2 cellular contexts compared by ENCODE assay signal in genomic region chr3:27483117-27484001, GRCh38.
TF ChIP-seq lines count a peak whose summit lies in the region.

No MANE protein-coding gene starts in this region.

TF ChIP-seq in HEK293, 187 proteins besides CTCF, POLR2A, EP300 and RAD21 (continued from another document):
- no peak for TF ChIP-seq TSHZ1 (tag by site-specific recombination; IDR thresholded peaks at IDR 0.05; ENCODE audit: borderline replicate concordance)
- TF ChIP-seq ZNF266 (tag by site-specific recombination; IDR thresholded peaks at IDR 0.05; ENCODE audit: low read depth), result no peak
- TF ChIP-seq ZNF514 (tag by site-specific recombination; IDR thresholded peaks at IDR 0.05), result no peak
- TF ChIP-seq GLIS2 (tag by site-specific recombination; IDR thresholded peaks at IDR 0.05), result no peak
- TF ChIP-seq, protein P1, sequence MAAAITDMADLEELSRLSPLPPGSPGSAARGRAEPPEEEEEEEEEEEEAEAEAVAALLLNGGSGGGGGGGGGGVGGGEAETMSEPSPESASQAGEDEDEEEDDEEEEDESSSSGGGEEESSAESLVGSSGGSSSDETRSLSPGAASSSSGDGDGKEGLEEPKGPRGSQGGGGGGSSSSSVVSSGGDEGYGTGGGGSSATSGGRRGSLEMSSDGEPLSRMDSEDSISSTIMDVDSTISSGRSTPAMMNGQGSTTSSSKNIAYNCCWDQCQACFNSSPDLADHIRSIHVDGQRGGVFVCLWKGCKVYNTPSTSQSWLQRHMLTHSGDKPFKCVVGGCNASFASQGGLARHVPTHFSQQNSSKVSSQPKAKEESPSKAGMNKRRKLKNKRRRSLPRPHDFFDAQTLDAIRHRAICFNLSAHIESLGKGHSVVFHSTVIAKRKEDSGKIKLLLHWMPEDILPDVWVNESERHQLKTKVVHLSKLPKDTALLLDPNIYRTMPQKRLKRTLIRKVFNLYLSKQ (tag by site-specific recombination; IDR thresholded peaks at IDR 0.05; ENCODE audit: borderline replicate concordance), result no peak
- peak; percentile 29; the same call in 1 of the 2 replicates for TF ChIP-seq ZNF777 (tag by site-specific recombination; IDR thresholded peaks at IDR 0.05; ENCODE audit: borderline replicate concordance)
TF ChIP-seq in HEK293: peak in this region for 16.

TF ChIP-seq in HepG2, 621 proteins besides CTCF, POLR2A, EP300 and RAD21 (continued from another document and continues in another):
- TF ChIP-seq, protein P2, sequence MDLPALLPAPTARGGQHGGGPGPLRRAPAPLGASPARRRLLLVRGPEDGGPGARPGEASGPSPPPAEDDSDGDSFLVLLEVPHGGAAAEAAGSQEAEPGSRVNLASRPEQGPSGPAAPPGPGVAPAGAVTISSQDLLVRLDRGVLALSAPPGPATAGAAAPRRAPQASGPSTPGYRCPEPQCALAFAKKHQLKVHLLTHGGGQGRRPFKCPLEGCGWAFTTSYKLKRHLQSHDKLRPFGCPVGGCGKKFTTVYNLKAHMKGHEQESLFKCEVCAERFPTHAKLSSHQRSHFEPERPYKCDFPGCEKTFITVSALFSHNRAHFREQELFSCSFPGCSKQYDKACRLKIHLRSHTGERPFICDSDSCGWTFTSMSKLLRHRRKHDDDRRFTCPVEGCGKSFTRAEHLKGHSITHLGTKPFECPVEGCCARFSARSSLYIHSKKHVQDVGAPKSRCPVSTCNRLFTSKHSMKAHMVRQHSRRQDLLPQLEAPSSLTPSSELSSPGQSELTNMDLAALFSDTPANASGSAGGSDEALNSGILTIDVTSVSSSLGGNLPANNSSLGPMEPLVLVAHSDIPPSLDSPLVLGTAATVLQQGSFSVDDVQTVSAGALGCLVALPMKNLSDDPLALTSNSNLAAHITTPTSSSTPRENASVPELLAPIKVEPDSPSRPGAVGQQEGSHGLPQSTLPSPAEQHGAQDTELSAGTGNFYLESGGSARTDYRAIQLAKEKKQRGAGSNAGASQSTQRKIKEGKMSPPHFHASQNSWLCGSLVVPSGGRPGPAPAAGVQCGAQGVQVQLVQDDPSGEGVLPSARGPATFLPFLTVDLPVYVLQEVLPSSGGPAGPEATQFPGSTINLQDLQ (CRISPR knock-in tag; IDR thresholded peaks at IDR 0.05), result no peak
- TF ChIP-seq YEATS2 (CRISPR knock-in tag; IDR thresholded peaks at IDR 0.05; ENCODE audit: borderline replicate concordance) (no peak), ZNF891 (CRISPR knock-in tag; IDR thresholded peaks at IDR 0.05) (0 out of 2 replicates have a peak, but pooled peaks have one; percentile 52), KDM5A (IDR thresholded peaks at IDR 0.05; ENCODE audit: borderline replicate concordance, low read length) (0 out of 2 replicates have a peak, but pooled peaks have one; percentile 0), THAP11 (CRISPR knock-in tag; IDR thresholded peaks at IDR 0.05) (peak; percentile 34; the same call in 1 of the 2 replicates), ZNF781 (CRISPR knock-in tag; IDR thresholded peaks at IDR 0.05; ENCODE audit: borderline replicate concordance, not compliant biosample characterization) (no peak), POLR2G (IDR thresholded peaks at IDR 0.05; ENCODE audit: low read depth, low read length) (peak; percentile 33; the same call in 1 of the 2 replicates), ZBTB20 (CRISPR knock-in tag; IDR thresholded peaks at IDR 0.05; ENCODE audit: borderline replicate concordance, low read depth) (no peak), ZNF547 (CRISPR knock-in tag; IDR thresholded peaks at IDR 0.05) (no peak; the same call in 1 of the 2 replicates), ERF (CRISPR knock-in tag; IDR thresholded peaks at IDR 0.05) (no peak), ATF7 (IDR thresholded peaks at IDR 0.05) (no peak), ATF7 (CRISPR knock-in tag; IDR thresholded peaks at IDR 0.05) (no peak), ZNF501 (CRISPR knock-in tag; IDR thresholded peaks at IDR 0.05) (peak; percentile 65; the same call in 1 of the 2 replicates), ZNF709 (CRISPR knock-in tag; IDR thresholded peaks at IDR 0.05) (0 out of 2 replicates have a peak, but pooled peaks have one; percentile 37), NPAS2 (CRISPR knock-in tag; IDR thresholded peaks at IDR 0.05; ENCODE audit: borderline replicate concordance) (no peak), BORCS8-MEF2B (CRISPR knock-in tag; IDR thresholded peaks at IDR 0.05) (peak; percentile 74; the same call in 1 of the 2 replicates), ZNF644 (CRISPR knock-in tag; IDR thresholded peaks at IDR 0.05; ENCODE audit: low read depth) (no peak), ZSCAN31 (CRISPR knock-in tag; IDR thresholded peaks at IDR 0.05; ENCODE audit: low read depth) (0 out of 2 replicates have a peak, but pooled peaks have one; percentile 1), ZFP41 (CRISPR knock-in tag; IDR thresholded peaks at IDR 0.05; ENCODE audit: borderline replicate concordance) (no peak), ARHGAP35 (CRISPR knock-in tag; IDR thresholded peaks at IDR 0.05; ENCODE audit: borderline replicate concordance) (0 out of 2 replicates have a peak, but pooled peaks have one; percentile 54), KDM2A (CRISPR knock-in tag; IDR thresholded peaks at IDR 0.05; ENCODE audit: borderline replicate concordance, low read depth) (peak; percentile 76; the same call in 1 of the 2 replicates), ZSCAN25 (CRISPR knock-in tag; IDR thresholded peaks at IDR 0.05) (peak; percentile 35; the same call in 1 of the 2 replicates), GFI1 (CRISPR knock-in tag; IDR thresholded peaks at IDR 0.05; ENCODE audit: borderline replicate concordance) (no peak), HNRNPLL (IDR thresholded peaks at IDR 0.05; ENCODE audit: low read depth, low read length, poor library complexity, severe bottlenecking) (peak; percentile 69), ZNF33B (CRISPR knock-in tag; IDR thresholded peaks at IDR 0.05) (no peak), POGK (CRISPR knock-in tag; conservative IDR thresholded peaks at IDR 0.05) (no peak; the same call in 1 of the 2 replicates), YEATS4 (CRISPR knock-in tag; IDR thresholded peaks at IDR 0.05; ENCODE audit: borderline replicate concordance) (no peak), ZNF124 (CRISPR knock-in tag; IDR thresholded peaks at IDR 0.05) (0 out of 2 replicates have a peak, but pooled peaks have one; percentile 36)
- TF ChIP-seq, protein P3, sequence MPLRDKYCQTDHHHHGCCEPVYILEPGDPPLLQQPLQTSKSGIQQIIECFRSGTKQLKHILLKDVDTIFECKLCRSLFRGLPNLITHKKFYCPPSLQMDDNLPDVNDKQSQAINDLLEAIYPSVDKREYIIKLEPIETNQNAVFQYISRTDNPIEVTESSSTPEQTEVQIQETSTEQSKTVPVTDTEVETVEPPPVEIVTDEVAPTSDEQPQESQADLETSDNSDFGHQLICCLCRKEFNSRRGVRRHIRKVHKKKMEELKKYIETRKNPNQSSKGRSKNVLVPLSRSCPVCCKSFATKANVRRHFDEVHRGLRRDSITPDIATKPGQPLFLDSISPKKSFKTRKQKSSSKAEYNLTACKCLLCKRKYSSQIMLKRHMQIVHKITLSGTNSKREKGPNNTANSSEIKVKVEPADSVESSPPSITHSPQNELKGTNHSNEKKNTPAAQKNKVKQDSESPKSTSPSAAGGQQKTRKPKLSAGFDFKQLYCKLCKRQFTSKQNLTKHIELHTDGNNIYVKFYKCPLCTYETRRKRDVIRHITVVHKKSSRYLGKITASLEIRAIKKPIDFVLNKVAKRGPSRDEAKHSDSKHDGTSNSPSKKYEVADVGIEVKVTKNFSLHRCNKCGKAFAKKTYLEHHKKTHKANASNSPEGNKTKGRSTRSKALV (CRISPR knock-in tag; IDR thresholded peaks at IDR 0.05), result no peak
- TF ChIP-seq, protein P4, sequence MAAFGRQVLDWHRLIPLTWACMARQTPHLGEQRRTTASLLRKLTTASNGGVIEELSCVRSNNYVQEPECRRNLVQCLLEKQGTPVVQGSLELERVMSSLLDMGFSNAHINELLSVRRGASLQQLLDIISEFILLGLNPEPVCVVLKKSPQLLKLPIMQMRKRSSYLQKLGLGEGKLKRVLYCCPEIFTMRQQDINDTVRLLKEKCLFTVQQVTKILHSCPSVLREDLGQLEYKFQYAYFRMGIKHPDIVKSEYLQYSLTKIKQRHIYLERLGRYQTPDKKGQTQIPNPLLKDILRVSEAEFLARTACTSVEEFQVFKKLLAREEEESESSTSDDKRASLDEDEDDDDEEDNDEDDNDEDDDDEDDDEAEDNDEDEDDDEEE (CRISPR knock-in tag; IDR thresholded peaks at IDR 0.05), result peak; percentile 64; the same call in 1 of the 2 replicates
- TF ChIP-seq, protein P5, sequence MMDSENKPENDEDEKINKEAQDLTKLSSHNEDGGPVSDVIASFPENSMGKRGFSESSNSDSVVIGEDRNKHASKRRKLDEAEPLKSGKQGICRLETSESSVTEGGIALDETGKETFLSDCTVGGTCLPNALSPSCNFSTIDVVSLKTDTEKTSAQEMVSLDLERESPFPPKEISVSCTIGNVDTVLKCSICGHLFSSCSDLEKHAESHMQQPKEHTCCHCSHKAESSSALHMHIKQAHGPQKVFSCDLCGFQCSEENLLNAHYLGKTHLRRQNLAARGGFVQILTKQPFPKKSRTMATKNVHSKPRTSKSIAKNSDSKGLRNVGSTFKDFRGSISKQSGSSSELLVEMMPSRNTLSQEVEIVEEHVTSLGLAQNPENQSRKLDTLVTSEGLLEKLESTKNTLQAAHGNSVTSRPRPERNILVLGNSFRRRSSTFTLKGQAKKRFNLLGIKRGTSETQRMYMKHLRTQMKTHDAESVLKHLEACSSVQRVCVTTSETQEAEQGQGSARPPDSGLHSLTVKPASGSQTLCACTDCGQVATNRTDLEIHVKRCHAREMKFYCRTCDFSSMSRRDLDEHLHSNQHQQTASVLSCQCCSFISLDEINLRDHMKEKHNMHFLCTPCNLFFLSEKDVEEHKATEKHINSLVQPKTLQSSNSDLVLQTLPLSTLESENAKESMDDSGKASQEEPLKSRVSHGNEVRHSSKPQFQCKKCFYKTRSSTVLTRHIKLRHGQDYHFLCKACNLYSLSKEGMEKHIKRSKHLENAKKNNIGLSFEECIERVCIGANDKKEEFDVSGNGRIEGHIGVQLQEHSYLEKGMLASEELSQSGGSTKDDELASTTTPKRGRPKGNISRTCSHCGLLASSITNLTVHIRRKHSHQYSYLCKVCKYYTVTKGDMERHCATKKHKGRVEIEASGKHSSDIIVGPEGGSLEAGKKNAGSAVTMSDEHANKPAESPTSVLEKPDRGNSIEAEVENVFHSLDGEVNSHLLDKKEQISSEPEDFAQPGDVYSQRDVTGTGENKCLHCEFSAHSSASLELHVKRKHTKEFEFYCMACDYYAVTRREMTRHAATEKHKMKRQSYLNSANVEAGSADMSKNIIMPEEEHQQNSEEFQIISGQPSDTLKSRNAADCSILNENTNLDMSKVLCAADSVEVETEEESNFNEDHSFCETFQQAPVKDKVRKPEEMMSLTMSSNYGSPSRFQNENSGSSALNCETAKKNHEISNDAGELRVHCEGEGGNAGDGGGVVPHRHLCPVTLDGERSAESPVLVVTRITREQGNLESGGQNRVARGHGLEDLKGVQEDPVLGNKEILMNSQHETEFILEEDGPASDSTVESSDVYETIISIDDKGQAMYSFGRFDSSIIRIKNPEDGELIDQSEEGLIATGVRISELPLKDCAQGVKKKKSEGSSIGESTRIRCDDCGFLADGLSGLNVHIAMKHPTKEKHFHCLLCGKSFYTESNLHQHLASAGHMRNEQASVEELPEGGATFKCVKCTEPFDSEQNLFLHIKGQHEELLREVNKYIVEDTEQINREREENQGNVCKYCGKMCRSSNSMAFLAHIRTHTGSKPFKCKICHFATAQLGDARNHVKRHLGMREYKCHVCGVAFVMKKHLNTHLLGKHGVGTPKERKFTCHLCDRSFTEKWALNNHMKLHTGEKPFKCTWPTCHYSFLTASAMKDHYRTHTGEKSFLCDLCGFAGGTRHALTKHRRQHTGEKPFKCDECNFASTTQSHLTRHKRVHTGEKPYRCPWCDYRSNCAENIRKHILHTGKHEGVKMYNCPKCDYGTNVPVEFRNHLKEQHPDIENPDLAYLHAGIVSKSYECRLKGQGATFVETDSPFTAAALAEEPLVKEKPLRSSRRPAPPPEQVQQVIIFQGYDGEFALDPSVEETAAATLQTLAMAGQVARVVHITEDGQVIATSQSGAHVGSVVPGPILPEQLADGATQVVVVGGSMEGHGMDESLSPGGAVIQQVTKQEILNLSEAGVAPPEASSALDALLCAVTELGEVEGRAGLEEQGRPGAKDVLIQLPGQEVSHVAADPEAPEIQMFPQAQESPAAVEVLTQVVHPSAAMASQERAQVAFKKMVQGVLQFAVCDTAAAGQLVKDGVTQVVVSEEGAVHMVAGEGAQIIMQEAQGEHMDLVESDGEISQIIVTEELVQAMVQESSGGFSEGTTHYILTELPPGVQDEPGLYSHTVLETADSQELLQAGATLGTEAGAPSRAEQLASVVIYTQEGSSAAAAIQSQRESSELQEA (CRISPR knock-in tag; IDR thresholded peaks at IDR 0.05; ENCODE audit: not compliant biosample characterization), result no peak
- TF ChIP-seq, protein P6, sequence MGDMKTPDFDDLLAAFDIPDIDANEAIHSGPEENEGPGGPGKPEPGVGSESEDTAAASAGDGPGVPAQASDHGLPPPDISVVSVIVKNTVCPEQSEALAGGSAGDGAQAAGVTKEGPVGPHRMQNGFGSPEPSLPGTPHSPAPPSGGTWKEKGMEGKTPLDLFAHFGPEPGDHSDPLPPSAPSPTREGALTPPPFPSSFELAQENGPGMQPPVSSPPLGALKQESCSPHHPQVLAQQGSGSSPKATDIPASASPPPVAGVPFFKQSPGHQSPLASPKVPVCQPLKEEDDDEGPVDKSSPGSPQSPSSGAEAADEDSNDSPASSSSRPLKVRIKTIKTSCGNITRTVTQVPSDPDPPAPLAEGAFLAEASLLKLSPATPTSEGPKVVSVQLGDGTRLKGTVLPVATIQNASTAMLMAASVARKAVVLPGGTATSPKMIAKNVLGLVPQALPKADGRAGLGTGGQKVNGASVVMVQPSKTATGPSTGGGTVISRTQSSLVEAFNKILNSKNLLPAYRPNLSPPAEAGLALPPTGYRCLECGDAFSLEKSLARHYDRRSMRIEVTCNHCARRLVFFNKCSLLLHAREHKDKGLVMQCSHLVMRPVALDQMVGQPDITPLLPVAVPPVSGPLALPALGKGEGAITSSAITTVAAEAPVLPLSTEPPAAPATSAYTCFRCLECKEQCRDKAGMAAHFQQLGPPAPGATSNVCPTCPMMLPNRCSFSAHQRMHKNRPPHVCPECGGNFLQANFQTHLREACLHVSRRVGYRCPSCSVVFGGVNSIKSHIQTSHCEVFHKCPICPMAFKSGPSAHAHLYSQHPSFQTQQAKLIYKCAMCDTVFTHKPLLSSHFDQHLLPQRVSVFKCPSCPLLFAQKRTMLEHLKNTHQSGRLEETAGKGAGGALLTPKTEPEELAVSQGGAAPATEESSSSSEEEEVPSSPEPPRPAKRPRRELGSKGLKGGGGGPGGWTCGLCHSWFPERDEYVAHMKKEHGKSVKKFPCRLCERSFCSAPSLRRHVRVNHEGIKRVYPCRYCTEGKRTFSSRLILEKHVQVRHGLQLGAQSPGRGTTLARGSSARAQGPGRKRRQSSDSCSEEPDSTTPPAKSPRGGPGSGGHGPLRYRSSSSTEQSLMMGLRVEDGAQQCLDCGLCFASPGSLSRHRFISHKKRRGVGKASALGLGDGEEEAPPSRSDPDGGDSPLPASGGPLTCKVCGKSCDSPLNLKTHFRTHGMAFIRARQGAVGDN (CRISPR knock-in tag; IDR thresholded peaks at IDR 0.05), result peak; percentile 57
